In the genomic region with DNA sequence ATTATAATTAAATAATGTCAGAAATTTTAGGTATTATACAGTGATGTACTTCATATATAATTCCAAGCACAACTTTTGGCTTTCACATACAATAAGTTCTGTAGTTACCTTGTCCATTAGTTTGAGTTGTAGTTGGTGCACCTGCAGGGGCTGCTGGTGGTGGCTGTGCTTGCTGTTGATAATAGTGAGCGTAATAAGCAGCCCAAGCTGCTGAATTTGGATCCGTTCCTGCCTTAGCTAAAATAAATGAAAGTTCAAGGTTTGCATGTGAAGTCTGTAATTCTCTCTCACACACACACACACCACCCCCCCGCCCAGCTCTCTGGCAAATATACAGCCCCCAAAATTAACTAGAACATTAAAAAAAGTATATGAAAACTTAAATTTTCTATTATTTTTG, we compare ENCODE assay signal across 10 cellular contexts.
"Had no signal": no experiment of that assay in that cellular context is flagged by ENCODE, and none has a peak within 500 bp of the region (broad histone marks: within the 10 kb centered on the region; RNA-seq: fewer than 3 reads in every experiment).

No MANE protein-coding gene starts in this region.

- ATAC-seq: GM23338, HCT116 had no signal

- FAIRE-seq: H1 had no signal

- H3K27ac ChIP-seq: GM23248 had no signal

- DNase-seq: GM23248, GOT3, H7, H9, HCEC 1CT, HFFc6 had no signal

- H3K4me1 ChIP-seq: HAP-1 had no signal

- H3K4me2 ChIP-seq: GM23338 had no signal

- H3K9me3 ChIP-seq: HAP-1 had no signal

- H2AFZ ChIP-seq: GM23248, GM23338 had no signal

- H3K9ac ChIP-seq: GM23248 had no signal

- H3K4me3 ChIP-seq: GM23248, GM23338, HAP-1 had no signal
